In the genomic region with DNA sequence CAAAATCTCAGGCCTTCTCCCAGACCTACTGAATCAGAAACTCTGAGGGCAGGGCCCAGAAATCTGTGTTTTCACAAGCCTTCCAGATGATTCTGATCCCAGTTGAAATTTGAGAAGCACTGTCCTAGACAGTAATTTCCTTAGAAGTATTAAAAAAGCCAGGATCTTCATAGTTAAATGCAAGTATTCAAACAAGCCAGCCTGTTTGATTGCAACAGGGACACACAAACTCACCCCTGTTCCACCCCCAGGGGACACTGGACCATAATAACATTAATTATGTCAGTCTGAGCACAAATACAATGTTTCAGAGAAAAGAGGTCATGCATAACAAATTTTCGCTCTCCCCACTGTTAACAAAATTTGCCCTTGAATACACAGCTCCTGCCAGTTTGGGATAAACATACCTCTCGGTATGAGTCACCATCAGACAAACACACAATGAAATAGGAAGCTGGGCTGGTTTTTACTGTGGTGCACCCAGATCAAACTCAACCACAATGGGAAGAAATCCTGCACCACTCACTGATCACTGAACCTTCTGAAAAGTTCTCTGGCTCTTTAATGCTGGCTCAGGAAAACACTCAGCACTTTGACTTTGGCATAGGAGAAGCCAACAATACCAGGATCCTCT, we compare ENCODE assay signal across 8 cellular contexts. TPM values are rescaled to one million over a fixed set of nuclear protein-coding genes. Genes with fewer than 3 reads are reported as not detected.
DNase-seq lines count a peak whose midpoint lies in the region; ATAC-seq and TF ChIP-seq lines count a peak whose summit lies in the region.

No MANE protein-coding gene starts in this region.

- H3K36me3 Mint-ChIP-seq in progenitor cell of endocrine pancreas (ENCODE audit: insufficient read depth): no peaks in the 10 kb centered on the region
- peaks cover 4 to 7% of the 10 kb centered on the region in 2 donors for H3K36me3 Mint-ChIP-seq in activated T-cell treated with anti-CD3 and anti-CD28 coated beads, Interleukin-2, amount 50 U/mL, for 72 hours (ENCODE audit: insufficient read depth in 2 of 2)

- H3K27me3 Mint-ChIP-seq in progenitor cell of endocrine pancreas: peaks cover 14% of the 10 kb centered on the region
- peaks cover 15% of the 10 kb centered on the region for H3K27me3 Mint-ChIP-seq in activated T-cell treated with anti-CD3 and anti-CD28 coated beads, Interleukin-2, amount 50 U/mL, for 72 hours (ENCODE audit: low read depth)

- peaks cover 21% of the 10 kb centered on the region for H3K4me1 Mint-ChIP-seq in progenitor cell of endocrine pancreas (ENCODE audit: low read depth)
- H3K4me1 Mint-ChIP-seq in activated T-cell treated with anti-CD3 and anti-CD28 coated beads, Interleukin-2, amount 50 U/mL, for 72 hours (ENCODE audit: low read depth): peaks cover 11% of the 10 kb centered on the region

- H3K9me3 Mint-ChIP-seq in progenitor cell of endocrine pancreas (ENCODE audit: low read depth): peaks cover 3% of the 10 kb centered on the region
- H3K9me3 Mint-ChIP-seq in activated T-cell treated with anti-CD3 and anti-CD28 coated beads, Interleukin-2, amount 50 U/mL, for 72 hours: peaks cover 5 to 8% of the 10 kb centered on the region in 2 donors

- no peak for ATAC-seq in activated T-cell treated with anti-CD3 and anti-CD28 coated beads, Interleukin-2, amount 50 U/mL, for 72 hours (replicated peaks in 1 of 2)
- ATAC-seq in GM18870 (IDR thresholded peaks at IDR 0.05; ENCODE audit: unreplicated experiment): no peak
- no peak for ATAC-seq in HG02763 (IDR thresholded peaks at IDR 0.05; ENCODE audit: unreplicated experiment)
- ATAC-seq in HG02571 (IDR thresholded peaks at IDR 0.05; ENCODE audit: unreplicated experiment): no peak

- peak; percentile 86 for DNase-seq in ELR (ENCODE audit: low read depth)
- peak; percentile 83 for DNase-seq in NCI-H748 (lab: John Stamatoyannopoulos, UW; ENCODE audit: unreplicated experiment)
- peak; percentile 94 for DNase-seq in epithelial cell of proximal tubule (ENCODE audit: low read depth)
- DNase-seq in progenitor cell of endocrine pancreas (ENCODE audit: low spot score, unreplicated experiment): no peak
- DNase-seq in activated T-cell treated with anti-CD3 and anti-CD28 coated beads, Interleukin-2, amount 50 U/mL, for 72 hours: no peak

- no peak overlapping the region for H3K4me3 ChIP-seq in epithelial cell of proximal tubule (ENCODE audit: low read depth, low read length)

- H3K4me3 Mint-ChIP-seq in progenitor cell of endocrine pancreas (ENCODE audit: low read depth): no peak overlapping the region
- no peak overlapping the region for H3K4me3 Mint-ChIP-seq in activated T-cell treated with anti-CD3 and anti-CD28 coated beads, Interleukin-2, amount 50 U/mL, for 72 hours

- TF ChIP-seq CTCF in epithelial cell of proximal tubule (conservative IDR thresholded peaks at IDR 0.05; ENCODE audit: low read depth, low read length) (peak; percentile 20), progenitor cell of endocrine pancreas (IDR thresholded peaks at IDR 0.05; ENCODE audit: unreplicated experiment) (no peak)

- H3K27ac Mint-ChIP-seq in progenitor cell of endocrine pancreas: peak overlapping the region; percentile 68
- H3K27ac Mint-ChIP-seq in activated T-cell treated with anti-CD3 and anti-CD28 coated beads, Interleukin-2, amount 50 U/mL, for 72 hours: no peak overlapping the region

RNA-seq across cellular contexts. Expression of gene ABLIM1, which starts 34.3 kb away (rescaled TPM):
- total RNA-seq in epithelial cell of proximal tubule (12.4 and 30.2 TPM in 2 replicates), progenitor cell of endocrine pancreas (59.1 and 60.5 TPM in 2 replicates)
- 100 to 1,000 TPM; 186 to 219 TPM for total RNA-seq in activated T-cell treated with anti-CD3 and anti-CD28 coated beads, Interleukin-2, amount 50 U/mL, for 72 hours

Comparison
In these comparisons a context has a peak if more than half of its experiments do, and no peak if none do; other contexts are left out.
1. DNase-seq: peak in ELR (single experiment), NCI-H748 (single experiment) and epithelial cell of proximal tubule (single experiment); none in progenitor cell of endocrine pancreas (single experiment) and activated T-cell treated with anti-CD3 and anti-CD28 coated beads, Interleukin-2, amount 50 U/mL, for 72 hours (0 of 2).